In the genomic region with DNA sequence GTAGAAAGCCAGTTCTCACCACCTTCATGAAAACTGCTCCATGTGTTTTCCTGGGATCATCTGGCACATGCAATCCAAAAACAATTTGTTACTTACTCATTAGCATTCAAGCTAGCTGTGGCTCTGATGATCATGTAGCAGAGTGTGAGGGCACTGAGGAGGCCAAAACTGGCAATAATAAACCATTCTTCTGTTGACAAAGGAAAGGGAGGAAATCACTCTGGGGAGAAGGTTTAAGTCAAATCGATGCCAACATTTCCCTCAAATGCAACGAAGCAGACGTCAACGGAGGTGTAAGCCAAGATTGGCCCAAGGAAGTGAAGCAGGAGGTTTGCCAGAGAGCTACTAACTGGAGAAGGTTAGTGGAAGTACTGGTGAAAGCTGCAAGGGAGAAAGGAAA, we compare ENCODE assay signal across 22 cellular contexts.
"Had no signal": no experiment of that assay in that cellular context is flagged by ENCODE, and none has a peak within 500 bp of the region (broad histone marks: within the 10 kb centered on the region; RNA-seq: fewer than 3 reads in every experiment).

No MANE protein-coding gene starts in this region.

- H3K9me3 Mint-ChIP-seq: activated CD4-positive, alpha-beta T cell treated with anti-CD3 and anti-CD28 coated beads, Interleukin-2, amount 10 ng/mL, durations not matched to agents 7 days and 5 days; activated naive CD4-positive, alpha-beta T cell treated with anti-CD3 and anti-CD28 coated beads for 36 hours; activated T-cell treated with anti-CD3 and anti-CD28 coated beads, Interleukin-2, amount 50 U/mL, for 24 hours; activated T-helper 2 cell treated with anti-CD3 and anti-CD28 coated beads, Interferon-gamma antibody, Interleukin-2, Interleukin-4, amounts not matched to agents 10 μg/mL and 5 μg/mL and 100 μg/mL, durations not matched to agents 14 hours and 24 hours and 36 hours; dendritic cell treated with granulocyte-macrophage colony-stimulating factor and Interleukin-4, amounts not matched to agents 40 ng/mL and 50 ng/mL, for 4 days; naive B cell; neural progenitor cell; stimulated activated naive B cell treated with anti-CD40 and anti-IgM and Interleukin-4, amounts not matched to agents 10 μg/mL and 1 μg/mL and 100 μg/mL, for 72 hours had no signal

- H3K4me1 Mint-ChIP-seq: activated CD4-positive, alpha-beta T cell treated with anti-CD3 and anti-CD28 coated beads, Interleukin-2, amount 10 ng/mL, durations not matched to agents 7 days and 5 days; neural progenitor cell had no signal

- H3K27ac Mint-ChIP-seq: activated CD4-positive, alpha-beta T cell treated with anti-CD3 and anti-CD28 coated beads, Interleukin-2, amount 10 ng/mL, durations not matched to agents 7 days and 5 days; activated CD8-positive, alpha-beta T cell treated with anti-CD3 and anti-CD28 coated beads, Interleukin-2, amount 10 ng/mL, durations not matched to agents 7 days and 5 days; activated naive CD4-positive, alpha-beta T cell treated with anti-CD3 and anti-CD28 coated beads for 36 hours; activated T-cell treated with anti-CD3 and anti-CD28 coated beads, Interleukin-2, amount 50 U/mL, for 24 hours; activated T-helper 2 cell treated with anti-CD3 and anti-CD28 coated beads, Interferon-gamma antibody, Interleukin-2, Interleukin-4, amounts not matched to agents 10 μg/mL and 5 μg/mL and 100 μg/mL, durations not matched to agents 14 hours and 24 hours and 36 hours; naive B cell; stimulated activated naive B cell treated with anti-CD40 and anti-IgM and Interleukin-4, amounts not matched to agents 10 μg/mL and 1 μg/mL and 100 μg/mL, for 72 hours had no signal

- H3K4me3 ChIP-seq: left ventricle myocardium inferior, mucosa of descending colon, neural progenitor cell, right lobe of liver, tibial artery had no signal

- FAIRE-seq: kidney, small intestine had no signal

- H3K9me3 ChIP-seq: left ventricle myocardium inferior, mucosa of descending colon, right lobe of liver, tibial artery had no signal

- H3K9ac ChIP-seq: neural progenitor cell had no signal

- H3K4me1 ChIP-seq: left ventricle myocardium inferior, neural progenitor cell, tibial artery had no signal

- H2AFZ ChIP-seq: neural progenitor cell had no signal

- ATAC-seq: activated CD8-positive, alpha-beta T cell treated with anti-CD3 and anti-CD28 coated beads, Interleukin-2, amount 10 ng/mL, durations not matched to agents 7 days and 5 days; mucosa of descending colon; right lobe of liver; stimulated activated naive B cell treated with anti-CD40 and anti-IgM and Interleukin-4, amounts not matched to agents 10 μg/mL and 1 μg/mL and 100 μg/mL, for 72 hours had no signal

- H3K27me3 Mint-ChIP-seq: activated CD4-positive, alpha-beta T cell treated with anti-CD3 and anti-CD28 coated beads, Interleukin-2, amount 10 ng/mL, durations not matched to agents 7 days and 5 days; activated T-cell treated with anti-CD3 and anti-CD28 coated beads, Interleukin-2, amount 50 U/mL, for 24 hours; dendritic cell treated with granulocyte-macrophage colony-stimulating factor and Interleukin-4, amounts not matched to agents 40 ng/mL and 50 ng/mL, for 4 days; naive B cell; stimulated activated naive B cell treated with anti-CD40 and anti-IgM and Interleukin-4, amounts not matched to agents 10 μg/mL and 1 μg/mL and 100 μg/mL, for 72 hours had no signal

- H3K27me3 ChIP-seq: neural progenitor cell, right lobe of liver, tibial artery had no signal

- H3K4me3 Mint-ChIP-seq: activated CD4-positive, alpha-beta T cell treated with anti-CD3 and anti-CD28 coated beads, Interleukin-2, amount 10 ng/mL, durations not matched to agents 7 days and 5 days; activated CD8-positive, alpha-beta T cell treated with anti-CD3 and anti-CD28 coated beads, Interleukin-2, amount 10 ng/mL, durations not matched to agents 7 days and 5 days; activated naive CD4-positive, alpha-beta T cell treated with anti-CD3 and anti-CD28 coated beads for 36 hours; activated T-cell treated with anti-CD3 and anti-CD28 coated beads, Interleukin-2, amount 50 U/mL, for 24 hours; dendritic cell treated with granulocyte-macrophage colony-stimulating factor and Interleukin-4, amounts not matched to agents 40 ng/mL and 50 ng/mL, for 4 days; naive B cell; neural progenitor cell; stimulated activated naive B cell treated with anti-CD40 and anti-IgM and Interleukin-4, amounts not matched to agents 10 μg/mL and 1 μg/mL and 100 μg/mL, for 72 hours had no signal

- H3K27ac ChIP-seq: left ventricle myocardium inferior, neural progenitor cell, right lobe of liver, tibial artery had no signal

- H3K4me2 ChIP-seq: neural progenitor cell had no signal

- DNase-seq: activated CD4-positive, alpha-beta T cell treated with anti-CD3 and anti-CD28 coated beads, Interleukin-2, amount 10 ng/mL, durations not matched to agents 7 days and 5 days; activated CD4-positive, CD25-positive, alpha-beta regulatory T cell; activated CD8-positive, alpha-beta T cell treated with anti-CD3 and anti-CD28 coated beads, Interleukin-2, amount 10 ng/mL, durations not matched to agents 7 days and 5 days; activated naive CD4-positive, alpha-beta T cell treated with anti-CD3 and anti-CD28 coated beads for 36 hours; activated T-cell treated with anti-CD3 and anti-CD28 coated beads, Interleukin-2, amount 50 U/mL, for 24 hours; cerebellar nuclear complex; effector memory CD4-positive, alpha-beta T cell; foreskin melanocyte; kidney; left ventricle myocardium inferior; mammary epithelial cell; mucosa of descending colon; naive B cell; right lobe of liver; small intestine; stimulated activated CD4-positive, alpha-beta T cell treated with anti-CD3 and anti-CD28 coated beads, Interleukin-4, amount 100 ng/mL, for 24 hours; stimulated activated naive B cell treated with anti-CD40 and anti-IgM and Interleukin-4, amounts not matched to agents 10 μg/mL and 1 μg/mL and 100 μg/mL, for 72 hours; T1000; tibial artery had no signal
